Comparison of ENCODE assay signal across 15 cellular contexts in the genomic region with DNA sequence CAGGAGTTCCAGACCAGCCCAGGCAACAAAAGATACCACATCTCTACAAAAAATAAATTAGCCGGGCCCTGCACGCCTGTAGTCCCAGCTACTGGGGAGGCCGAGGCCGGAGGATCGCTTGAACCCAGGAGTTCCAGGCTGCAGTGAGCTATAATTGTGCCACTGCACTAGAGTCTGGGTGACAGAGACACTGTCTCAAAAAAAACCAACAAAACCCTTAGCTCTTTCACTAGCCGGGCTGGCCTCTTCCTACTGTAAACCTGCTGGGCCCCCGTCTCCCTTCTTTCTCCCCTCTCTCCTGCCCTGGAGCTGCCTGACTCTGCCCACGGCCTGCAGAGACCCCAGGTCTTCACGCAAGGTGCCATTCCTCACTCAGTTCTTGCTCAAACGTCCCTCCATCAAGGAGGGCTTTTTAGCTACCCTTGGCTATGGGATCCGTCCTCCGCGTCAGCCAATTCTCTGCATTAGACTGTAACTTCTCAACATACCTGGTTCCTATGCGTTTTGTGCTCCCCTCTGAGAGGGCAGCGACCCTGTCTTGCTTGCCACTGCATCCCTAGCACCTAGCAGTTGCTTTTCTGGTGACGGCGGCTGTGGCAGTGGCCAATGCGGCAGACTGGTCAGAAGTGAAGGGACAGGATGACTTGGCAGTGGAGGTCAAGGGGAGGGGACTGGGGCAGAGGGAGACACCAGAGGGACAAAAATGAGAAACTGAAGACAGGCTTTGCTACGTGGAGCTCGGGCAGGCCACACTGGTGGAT. TPM values are rescaled to one million over a fixed set of nuclear protein-coding genes. Genes with fewer than 3 reads are reported as not detected.
A peak's percentile ranks its signal among the peaks of the same experiment; 100 is the strongest.
DNase-seq lines count a peak whose midpoint lies in the region; ATAC-seq and TF ChIP-seq lines count a peak whose summit lies in the region.
"Had no signal": no experiment of that assay in that cellular context is flagged by ENCODE, and none has a peak within 500 bp of the region (broad histone marks: within the 10 kb centered on the region; RNA-seq: fewer than 3 reads in every experiment).

No MANE protein-coding gene starts in this region.

- ATAC-seq in PC-3: no peak
- ATAC-seq in effector memory CD8-positive, alpha-beta T cell (replicated peaks): no peak
- no peak for ATAC-seq in stimulated activated effector memory CD8-positive, alpha-beta T cell treated with anti-CD3 and anti-CD28 coated beads, Interleukin-12 subunit alpha, Interleukin-12 subunit beta, amount 100 ng/mL, for 72 hours
- ATAC-seq in lower lobe of right lung: no peak

- H3K27ac Mint-ChIP-seq in activated CD4-positive, alpha-beta T cell treated with anti-CD3 and anti-CD28 coated beads, Interleukin-2, amount 10 ng/mL, durations not matched to agents 7 days and 5 days: no peak overlapping the region
- H3K27ac Mint-ChIP-seq in effector memory CD8-positive, alpha-beta T cell: peak overlapping the region; percentile 30 to 41
- H3K27ac Mint-ChIP-seq in stimulated activated effector memory CD8-positive, alpha-beta T cell treated with anti-CD3 and anti-CD28 coated beads, Interleukin-12 subunit alpha, Interleukin-12 subunit beta, amount 100 ng/mL, for 72 hours: no peak overlapping the region

- POLR2A ChIA-PET in activated CD4-positive, alpha-beta T cell treated with anti-CD3 and anti-CD28 coated beads, Interleukin-2, amount 10 ng/mL, durations not matched to agents 7 days and 5 days (lab: Charles Lee): no interaction called here
- POLR2A ChIA-PET in PC-3 (lab: Charles Lee; ENCODE audit: unreplicated experiment): interaction anchor here (0.6 kb wide), 1 partner anchor 255 kb away, joined by 5 read pairs; no protein-coding TSS in a partner anchor

- H3K27me3 Mint-ChIP-seq in activated CD4-positive, alpha-beta T cell treated with anti-CD3 and anti-CD28 coated beads, Interleukin-2, amount 10 ng/mL, durations not matched to agents 7 days and 5 days: peaks cover 27% of the 10 kb centered on the region
- peaks cover 5 to 14% of the 10 kb centered on the region in 2 donors for H3K27me3 Mint-ChIP-seq in effector memory CD8-positive, alpha-beta T cell

- no peaks in the 10 kb centered on the region for H3F3A ChIP-seq in PC-3 (ENCODE audit: low read length, unreplicated experiment)

- TSS peak; percentile 23 for BruUV-seq in PC-3 (replicated peaks; lab: Mats Ljungman, UMichigan)

- H3K27ac ChIP-seq in PC-3 (ENCODE audit: low read length) (no peak overlapping the region), lower lobe of right lung (no peak overlapping the region)
- H3K27ac ChIP-seq: WERI-Rb-1 had no signal

- peaks cover 12% of the 10 kb centered on the region; the same call in 1 of the 2 replicates for H4K20me1 ChIP-seq in PC-3 (ENCODE audit: low read length)

- H3K4me2 ChIP-seq in PC-3 (ENCODE audit: low read length): peak overlapping the region; percentile 100

- H3K27me3 ChIP-seq in PC-3 (ENCODE audit: low read length) (no peaks in the 10 kb centered on the region), lower lobe of right lung (ENCODE audit: low read depth) (peaks cover 49% of the 10 kb centered on the region)

- H3K36me3 ChIP-seq in PC-3 (ENCODE audit: low read depth, low read length): peaks cover 27% of the 10 kb centered on the region
- H3K36me3 ChIP-seq in lower lobe of right lung: peaks cover 34% of the 10 kb centered on the region

- CTCF ChIA-PET in activated CD4-positive, alpha-beta T cell treated with anti-CD3 and anti-CD28 coated beads, Interleukin-2, amount 10 ng/mL, durations not matched to agents 7 days and 5 days (lab: Charles Lee): interaction anchor here (0.7 to 2.0 kb wide), 3 partner anchors 10 to 22 kb away, joined by 3 to 7 read pairs (median 5); a partner anchor contains a TSS
- CTCF ChIA-PET in PC-3 (lab: Charles Lee): interaction anchor here (0.6 kb wide), 1 partner anchor 12 kb away, joined by 4 read pairs; no protein-coding TSS in a partner anchor

- peak overlapping the region; percentile 65; the same call in 1 of the 2 replicates for H3K4me3 ChIP-seq in PC-3 (ENCODE audit: low read length)
- H3K4me3 ChIP-seq in lower lobe of right lung: no peak overlapping the region

- H3K79me2 ChIP-seq in PC-3 (ENCODE audit: low read length): no peaks in the 10 kb centered on the region

- no peak overlapping the region for H2AFZ ChIP-seq in PC-3 (ENCODE audit: low read length)

- peak overlapping the region; percentile 57 for H3K4me3 Mint-ChIP-seq in activated CD4-positive, alpha-beta T cell treated with anti-CD3 and anti-CD28 coated beads, Interleukin-2, amount 10 ng/mL, durations not matched to agents 7 days and 5 days
- H3K4me3 Mint-ChIP-seq in effector memory CD8-positive, alpha-beta T cell: peak overlapping the region; percentile 69 to 71
- peak overlapping the region; percentile 65 for H3K4me3 Mint-ChIP-seq in stimulated activated effector memory CD8-positive, alpha-beta T cell treated with anti-CD3 and anti-CD28 coated beads, Interleukin-12 subunit alpha, Interleukin-12 subunit beta, amount 100 ng/mL, for 72 hours

- H3K9ac ChIP-seq in PC-3 (ENCODE audit: low read length): no peak overlapping the region

- H3K4me1 Mint-ChIP-seq in activated CD4-positive, alpha-beta T cell treated with anti-CD3 and anti-CD28 coated beads, Interleukin-2, amount 10 ng/mL, durations not matched to agents 7 days and 5 days: peaks cover 13% of the 10 kb centered on the region
- H3K4me1 Mint-ChIP-seq in effector memory CD8-positive, alpha-beta T cell (ENCODE audit: low read depth in 2 of 2): peaks cover 9 to 12% of the 10 kb centered on the region in 2 donors
- H3K4me1 Mint-ChIP-seq in stimulated activated effector memory CD8-positive, alpha-beta T cell treated with anti-CD3 and anti-CD28 coated beads, Interleukin-12 subunit alpha, Interleukin-12 subunit beta, amount 100 ng/mL, for 72 hours: peaks cover 22% of the 10 kb centered on the region

- H3K9me3 Mint-ChIP-seq in activated CD4-positive, alpha-beta T cell treated with anti-CD3 and anti-CD28 coated beads, Interleukin-2, amount 10 ng/mL, durations not matched to agents 7 days and 5 days: no peaks in the 10 kb centered on the region
- no peaks in the 10 kb centered on the region for H3K9me3 Mint-ChIP-seq in effector memory CD8-positive, alpha-beta T cell
- H3K9me3 Mint-ChIP-seq in stimulated activated effector memory CD8-positive, alpha-beta T cell treated with anti-CD3 and anti-CD28 coated beads, Interleukin-12 subunit alpha, Interleukin-12 subunit beta, amount 100 ng/mL, for 72 hours: no peaks in the 10 kb centered on the region

- peaks cover 13% of the 10 kb centered on the region for H3K36me3 Mint-ChIP-seq in activated CD4-positive, alpha-beta T cell treated with anti-CD3 and anti-CD28 coated beads, Interleukin-2, amount 10 ng/mL, durations not matched to agents 7 days and 5 days (ENCODE audit: low read depth)
- H3K36me3 Mint-ChIP-seq in effector memory CD8-positive, alpha-beta T cell (ENCODE audit: insufficient read depth): peaks cover 50% of the 10 kb centered on the region
- peaks cover 55% of the 10 kb centered on the region for H3K36me3 Mint-ChIP-seq in stimulated activated effector memory CD8-positive, alpha-beta T cell treated with anti-CD3 and anti-CD28 coated beads, Interleukin-12 subunit alpha, Interleukin-12 subunit beta, amount 100 ng/mL, for 72 hours

- H3K4me1 ChIP-seq in PC-3 (ENCODE audit: insufficient read depth, low read length): no peaks in the 10 kb centered on the region
- H3K4me1 ChIP-seq in lower lobe of right lung: peaks cover 21% of the 10 kb centered on the region

- TF ChIP-seq CTCF in PC-3 (conservative IDR thresholded peaks at IDR 0.05; ENCODE audit: low read depth, low read length) (no peak), GM10266 (IDR thresholded peaks at IDR 0.05; ENCODE audit: control insufficient read depth, insufficient read depth, low read depth, missing control alignments) (no peak), lower lobe of right lung (IDR thresholded peaks at IDR 0.05) (no peak)

- H3K9me2 ChIP-seq in PC-3 (replicated peaks; ENCODE audit: low read length): no peaks in the 10 kb centered on the region

- DNase-seq in activated CD4-positive, alpha-beta T cell treated with anti-CD3 and anti-CD28 coated beads, Interleukin-2, amount 10 ng/mL, durations not matched to agents 7 days and 5 days: no peak
- no peak for DNase-seq in activated CD4-positive, alpha-beta T cell treated with anti-CD3 and anti-CD28 coated beads for 1 hour
- DNase-seq in PC-3: no peak
- no peak for DNase-seq in effector memory CD8-positive, alpha-beta T cell
- DNase-seq in stimulated activated effector memory CD8-positive, alpha-beta T cell treated with anti-CD3 and anti-CD28 coated beads, Interleukin-12 subunit alpha, Interleukin-12 subunit beta, amount 100 ng/mL, for 72 hours (ENCODE audit: low spot score in 2 of 2): no peak
- DNase-seq in GM10266 (ENCODE audit: extremely low spot score): no peak
- DNase-seq in SIG-M5 treated with dmso at 0.1 percent for 504 hours (lab: John Stamatoyannopoulos, UW; ENCODE audit: unreplicated experiment): no peak
- DNase-seq in lower lobe of right lung: no peak
- DNase-seq: effector CD4-positive, alpha-beta T cell; NCI-H187; WERI-Rb-1 had no signal

- intact Hi-C loops in PC-3 (cut with micrococcal nuclease): no loop called here
- intact Hi-C loops in lower lobe of right lung (cut with DNase I): no loop called here

- H3K9me3 ChIP-seq in PC-3 (ENCODE audit: low read length) (no peaks in the 10 kb centered on the region), lower lobe of right lung (no peaks in the 10 kb centered on the region)
- H3K9me3 ChIP-seq: adrenal gland had no signal

RNA-seq across cellular contexts. Expression of a gene that starts 1.5 kb away (rescaled TPM):
- under 1 TPM; 0.50 to 0.71 TPM for total RNA-seq in activated CD4-positive, alpha-beta T cell treated with anti-CD3 and anti-CD28 coated beads, Interleukin-2, amount 10 ng/mL, durations not matched to agents 7 days and 5 days
- total RNA-seq in PC-3 (2014; rRNA removed): 4.0 and 4.8 TPM in 2 replicates
- total RNA-seq in lower lobe of right lung: 0.30 TPM
- total RNA-seq: RPMI7951 had no signal

RNA-seq across cellular contexts. Expression of a gene that starts 20.8 kb away (rescaled TPM):
- total RNA-seq in activated CD4-positive, alpha-beta T cell treated with anti-CD3 and anti-CD28 coated beads, Interleukin-2, amount 10 ng/mL, durations not matched to agents 7 days and 5 days: 10 to 100 TPM; 36.1 to 37.7 TPM
- total RNA-seq in PC-3 (2014; rRNA removed) (97.6 and 112 TPM in 2 replicates), lower lobe of right lung (31.1 TPM)

RNA-seq across cellular contexts. Expression of a gene that starts 22.1 kb away (rescaled TPM):
- total RNA-seq in activated CD4-positive, alpha-beta T cell treated with anti-CD3 and anti-CD28 coated beads, Interleukin-2, amount 10 ng/mL, durations not matched to agents 7 days and 5 days: not detected
- total RNA-seq in PC-3 (2014; rRNA removed): 0.66 TPM in 1 of 2 replicates, not detected in the other
- 4.2 TPM for total RNA-seq in lower lobe of right lung

RNA-seq across cellular contexts. Expression of a gene that starts 31.0 kb away (rescaled TPM):
- not detected for total RNA-seq in activated CD4-positive, alpha-beta T cell treated with anti-CD3 and anti-CD28 coated beads, Interleukin-2, amount 10 ng/mL, durations not matched to agents 7 days and 5 days
- total RNA-seq in PC-3 (2014; rRNA removed): not detected in 2 replicates
- total RNA-seq in lower lobe of right lung: not detected
- total RNA-seq: adrenal gland, lower leg skin, RPMI7951, temporal lobe had no signal

Comparison
In these comparisons a context has a peak if more than half of its experiments do, and no peak if none do; other contexts are left out.
1. H3K27ac Mint-ChIP-seq: peak in effector memory CD8-positive, alpha-beta T cell (2 of 2); none in activated CD4-positive, alpha-beta T cell treated with anti-CD3 and anti-CD28 coated beads, Interleukin-2, amount 10 ng/mL, durations not matched to agents 7 days and 5 days (single experiment) and stimulated activated effector memory CD8-positive, alpha-beta T cell treated with anti-CD3 and anti-CD28 coated beads, Interleukin-12 subunit alpha, Interleukin-12 subunit beta, amount 100 ng/mL, for 72 hours (single experiment).
2. Peak in every context shown above with its lines, with median percentiles within 50 percentile points of each other: H3K4me3 Mint-ChIP-seq.